1 cellular context compared by ENCODE assay signal in the genomic region with DNA sequence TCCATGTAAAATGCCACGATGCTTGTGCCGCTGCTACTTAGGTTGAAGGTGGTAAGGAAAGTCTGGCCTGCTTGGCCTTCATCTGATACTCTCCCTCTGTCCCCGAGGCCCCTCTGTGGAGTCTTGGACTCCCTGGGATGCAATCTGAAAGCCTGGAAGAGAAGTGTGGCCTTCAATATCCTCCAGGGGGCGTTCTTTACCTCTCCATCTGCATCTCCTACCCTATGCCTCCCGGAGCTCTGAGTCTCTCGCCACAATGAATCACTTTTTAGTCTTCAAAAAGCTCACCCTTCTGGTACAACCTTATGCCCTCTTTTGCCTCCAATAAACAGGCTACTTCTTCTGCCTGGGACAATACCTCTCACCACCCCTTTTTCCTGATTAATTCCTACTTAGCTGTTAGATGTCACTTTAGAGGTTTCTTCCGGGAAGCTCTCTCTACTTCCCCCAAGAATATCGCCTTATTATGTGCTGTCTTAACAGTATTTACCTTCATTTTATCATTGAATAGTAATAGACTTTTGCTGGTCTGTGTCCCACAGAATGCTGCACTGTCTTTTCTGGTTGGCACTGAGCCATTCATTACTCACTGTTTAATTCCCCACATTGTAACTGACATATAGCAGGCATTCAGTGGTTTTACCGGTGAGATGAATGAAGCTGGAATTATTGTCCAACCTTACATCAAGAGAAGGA.
TF ChIP-seq lines count a peak whose summit lies in the region.

No MANE protein-coding gene starts in this region.

TF ChIP-seq in HepG2, 621 proteins besides CTCF, POLR2A, EP300 and RAD21:
- TF ChIP-seq SMC3 (IDR thresholded peaks at IDR 0.05; ENCODE audit: low read length) (peak; percentile 28; the same call in 1 of the 2 replicates), STAG1 (CRISPR knock-in tag; IDR thresholded peaks at IDR 0.05) (peak; percentile 56), NR1H2 (CRISPR knock-in tag; IDR thresholded peaks at IDR 0.05; ENCODE audit: borderline replicate concordance, low read depth) (no peak), XRCC5 (optimal IDR thresholded peaks at IDR 0.05; ENCODE audit: low read length) (peak; percentile 26)
TF ChIP-seq in HepG2: peak in this region for 3.
